In genomic region chr11:118180300-118180703, GRCh38 we compare ENCODE assay signal across 9 cellular contexts. TPM values are rescaled to one million over a fixed set of nuclear protein-coding genes. Genes with fewer than 3 reads are reported as not detected.
A peak's percentile ranks its signal among the peaks of the same experiment; 100 is the strongest.
DNase-seq lines count a peak whose midpoint lies in the region; ATAC-seq and TF ChIP-seq lines count a peak whose summit lies in the region.
"Had no signal": no experiment of that assay in that cellular context is flagged by ENCODE, and none has a peak within 500 bp of the region (broad histone marks: within the 10 kb centered on the region; RNA-seq: fewer than 3 reads in every experiment).

No MANE protein-coding gene starts in this region.

- H3K27me3 ChIP-seq in PC-3 (ENCODE audit: low read length): no peaks in the 10 kb centered on the region

- no peak overlapping the region for H3K27ac ChIP-seq in PC-3 (ENCODE audit: low read length)

- CTCF ChIA-PET in PC-3 (lab: Charles Lee): interaction anchor here (0.6 kb wide), 1 partner anchor 18 kb away, joined by 6 read pairs; no protein-coding TSS in a partner anchor

- DNase-seq in GM12865 (ENCODE audit: low read depth): peak; percentile 35
- no peak for DNase-seq in PC-3
- DNase-seq in germinal center (ENCODE audit: low spot score): peak; percentile 36
- DNase-seq in progenitor cell of endocrine pancreas (ENCODE audit: low spot score, unreplicated experiment): no peak
- no peak for DNase-seq in glomerular visceral epithelial cell (ENCODE audit: extremely low spot score)
- DNase-seq in KG1 (lab: John Stamatoyannopoulos, UW): no peak
- DNase-seq: activated T-cell treated with anti-CD3 and anti-CD28 coated beads, Interleukin-2, amount 50 U/mL, for 4 hours had no signal

- H3K4me1 Mint-ChIP-seq in progenitor cell of endocrine pancreas (ENCODE audit: low read depth): peaks cover 6% of the 10 kb centered on the region

- peak overlapping the region; percentile 21 for H3K27ac Mint-ChIP-seq in progenitor cell of endocrine pancreas

- BruUV-seq in PC-3 (replicated peaks; lab: Mats Ljungman, UMichigan): no TSS peak

- H3K9ac ChIP-seq in PC-3 (ENCODE audit: low read length): no peak overlapping the region

- no peaks in the 10 kb centered on the region for H4K20me1 ChIP-seq in PC-3 (ENCODE audit: low read length)

- H3K27me3 Mint-ChIP-seq in progenitor cell of endocrine pancreas: peaks cover 38% of the 10 kb centered on the region

- H3F3A ChIP-seq in PC-3 (ENCODE audit: low read length, unreplicated experiment): no peaks in the 10 kb centered on the region

- H3K9me2 ChIP-seq in PC-3 (replicated peaks; ENCODE audit: low read length): no peaks in the 10 kb centered on the region

- no peaks in the 10 kb centered on the region for H3K79me2 ChIP-seq in PC-3 (ENCODE audit: low read length)

- POLR2A ChIA-PET in PC-3 (lab: Charles Lee; ENCODE audit: unreplicated experiment): no interaction called here

- TF ChIP-seq CTCF in GM12865 (IDR thresholded peaks at IDR 0.05; ENCODE audit: insufficient read depth, low read depth, low read length, missing control alignments): no peak
- no peak for TF ChIP-seq CTCF in PC-3 (conservative IDR thresholded peaks at IDR 0.05; ENCODE audit: low read depth, low read length)
- TF ChIP-seq CTCF in progenitor cell of endocrine pancreas (IDR thresholded peaks at IDR 0.05; ENCODE audit: unreplicated experiment): no peak

- no peaks in the 10 kb centered on the region for H3K9me3 ChIP-seq in PC-3 (ENCODE audit: low read length)

- H3K4me2 ChIP-seq in PC-3 (ENCODE audit: low read length): no peak overlapping the region

- no peaks in the 10 kb centered on the region for H3K36me3 ChIP-seq in PC-3 (ENCODE audit: low read depth, low read length)

- ATAC-seq in PC-3 (no peak), HG03025 (IDR thresholded peaks at IDR 0.05; ENCODE audit: low FRiP score, unreplicated experiment) (no peak), GM19351 (IDR thresholded peaks at IDR 0.05; ENCODE audit: unreplicated experiment) (no peak)

- no peak overlapping the region for H3K4me3 Mint-ChIP-seq in progenitor cell of endocrine pancreas (ENCODE audit: low read depth)
- H3K4me3 Mint-ChIP-seq: activated T-cell treated with anti-CD3 and anti-CD28 coated beads, Interleukin-2, amount 50 U/mL, for 4 hours had no signal

- no peak overlapping the region for H3K4me3 ChIP-seq in GM12865 (ENCODE audit: low read depth, low read length)
- no peak overlapping the region for H3K4me3 ChIP-seq in PC-3 (ENCODE audit: low read length)

- peaks cover 10% of the 10 kb centered on the region for H3K4me1 ChIP-seq in PC-3 (ENCODE audit: insufficient read depth, low read length)

- 0 out of 2 replicates have a peak overlapping the region, but pooled peaks have one; percentile 9 for H2AFZ ChIP-seq in PC-3 (ENCODE audit: low read length)

- H3K9me3 Mint-ChIP-seq in progenitor cell of endocrine pancreas (ENCODE audit: low read depth): no peaks in the 10 kb centered on the region
- H3K9me3 Mint-ChIP-seq: activated T-cell treated with anti-CD3 and anti-CD28 coated beads, Interleukin-2, amount 50 U/mL, for 4 hours had no signal

- intact Hi-C loops in PC-3 (cut with micrococcal nuclease): no loop called here

- no peaks in the 10 kb centered on the region for H3K36me3 Mint-ChIP-seq in progenitor cell of endocrine pancreas (ENCODE audit: insufficient read depth)

RNA-seq across cellular contexts. Expression of gene SCN2B, which starts 3.9 kb away (rescaled TPM):
- total RNA-seq in PC-3 (2014; rRNA removed): 0.12 TPM in 1 of 2 replicates, not detected in the other
- total RNA-seq in progenitor cell of endocrine pancreas: 0.05 and 0.07 TPM in 2 replicates
- total RNA-seq: activated T-cell treated with anti-CD3 and anti-CD28 coated beads, Interleukin-2, amount 50 U/mL, for 4 hours had no signal

RNA-seq across cellular contexts. Expression of gene SCN4B, which starts 27.7 kb away (rescaled TPM):
- total RNA-seq in PC-3 (2014; rRNA removed): not detected in 2 replicates
- total RNA-seq in progenitor cell of endocrine pancreas: 0.16 TPM in 1 of 2 replicates, not detected in the other
- total RNA-seq: activated T-cell treated with anti-CD3 and anti-CD28 coated beads, Interleukin-2, amount 50 U/mL, for 4 hours had no signal

RNA-seq across cellular contexts. Expression of gene JAML, which starts 44.5 kb away (rescaled TPM):
- not detected in 2 replicates for total RNA-seq in PC-3 (2014; rRNA removed)
- 0.22 and 0.60 TPM in 2 replicates for total RNA-seq in progenitor cell of endocrine pancreas

Comparison
In these comparisons a context has a peak if more than half of its experiments do, and no peak if none do; other contexts are left out.
1. DNase-seq: peak in GM12865 (single experiment) and germinal center (single experiment); none in PC-3 (single experiment), progenitor cell of endocrine pancreas (single experiment), glomerular visceral epithelial cell (single experiment) and KG1 (single experiment).